Comparison of ENCODE assay signal across 8 cellular contexts in the genomic region with DNA sequence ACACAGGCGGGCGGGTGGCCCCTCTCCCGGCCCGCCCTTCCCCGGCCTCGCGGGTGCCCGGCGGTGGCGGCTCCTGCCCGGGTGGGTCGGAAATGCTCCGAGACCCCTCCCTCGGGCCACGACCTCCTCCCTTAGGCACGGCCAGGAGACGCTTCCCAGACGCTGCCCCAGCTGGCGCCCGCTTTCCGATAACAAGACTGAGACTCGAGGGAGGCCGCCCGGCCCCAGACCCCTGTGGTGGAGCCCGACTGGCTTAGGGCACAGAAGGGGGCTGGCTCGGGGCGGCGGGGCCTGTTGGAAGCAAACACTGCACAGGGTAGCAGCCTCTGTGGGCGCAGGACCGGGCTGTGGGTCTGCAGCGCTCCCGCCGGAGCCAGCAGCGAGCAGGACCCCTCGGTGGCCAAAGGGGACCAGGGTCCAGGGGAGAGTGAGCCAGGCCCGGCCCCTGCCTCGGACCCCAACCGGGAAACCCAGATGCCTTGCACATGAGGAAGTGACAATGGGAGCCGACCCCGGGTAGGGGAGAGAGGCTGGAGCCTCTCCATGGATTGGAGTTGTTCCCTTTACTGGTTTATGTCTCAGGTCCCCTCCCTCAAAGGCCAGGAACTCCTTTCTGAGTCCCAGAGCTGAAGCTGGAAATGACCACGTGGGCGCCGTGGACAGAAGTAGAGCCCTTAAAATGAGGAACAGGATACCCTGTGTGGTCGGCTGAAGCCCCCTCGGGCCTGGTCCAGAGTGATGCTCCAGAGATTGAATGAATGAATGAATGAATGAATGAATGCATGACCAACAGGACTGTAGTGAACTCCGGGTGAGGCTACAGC. TPM values are rescaled to one million over a fixed set of nuclear protein-coding genes. Genes with fewer than 3 reads are reported as not detected.
DNase-seq lines count a peak whose midpoint lies in the region; ATAC-seq and TF ChIP-seq lines count a peak whose summit lies in the region.

No MANE protein-coding gene starts in this region.

- peak overlapping the region; percentile 47 for H3K4me3 Mint-ChIP-seq in endothelial cell (ENCODE audit: unreplicated experiment)
- peak overlapping the region; percentile 53 to 90 (median 82) for H3K4me3 Mint-ChIP-seq in naive B cell

- in situ Hi-C loops in ACHN (cut with HindIII; ENCODE audit: low pct_ligation_motif_present, low pct_unique_long_range_greater_than_20kb, low sequenced_read_pairs): no loop called here

- H3K27me3 Mint-ChIP-seq in endothelial cell (ENCODE audit: unreplicated experiment): peaks cover 10% of the 10 kb centered on the region
- peaks cover 0 to 15% (median 0%) of the 10 kb centered on the region in 3 donors for H3K27me3 Mint-ChIP-seq in naive B cell

- DNase-seq in GM10266 (ENCODE audit: extremely low spot score) (peak; percentile 49), HEK293T (ENCODE audit: extremely low spot score) (peak; percentile 30), OCI-M1 (lab: John Stamatoyannopoulos, UW) (peak; percentile 44), endothelial cell (ENCODE audit: low spot score) (peak; percentile 41), naive B cell (no peak), AG20443 (ENCODE audit: low spot score) (no peak), ACHN (no peak), HCEC 1CT (no peak)

- H3K27ac Mint-ChIP-seq in endothelial cell (ENCODE audit: unreplicated experiment): no peak overlapping the region
- peak overlapping the region in 1 of 6 donors; percentile 90 for H3K27ac Mint-ChIP-seq in naive B cell

- H3K4me1 Mint-ChIP-seq in endothelial cell (ENCODE audit: unreplicated experiment) (no peaks in the 10 kb centered on the region), naive B cell (peaks cover 6 to 11% (median 9%) of the 10 kb centered on the region in 3 donors)

- ATAC-seq in naive B cell (ENCODE audit: low read depth in 2 of 2): peak; percentile 56 to 59

- POLR2A ChIA-PET in HEK293T (lab: Yijun Ruan, JAX): interaction anchor here (1.3 kb wide), 1 partner anchor 33 kb away, joined by 3 read pairs; no protein-coding TSS in a partner anchor

- CTCF ChIA-PET in HEK293T (lab: Yijun Ruan, JAX): no interaction called here

- TF ChIP-seq CTCF in GM10266 (IDR thresholded peaks at IDR 0.05; ENCODE audit: control insufficient read depth, insufficient read depth, low read depth, missing control alignments) (no peak), endothelial cell (IDR thresholded peaks at IDR 0.05; ENCODE audit: unreplicated experiment) (no peak)

- H3K36me3 Mint-ChIP-seq in endothelial cell (ENCODE audit: low read depth, unreplicated experiment) (no peaks in the 10 kb centered on the region), naive B cell (no peaks in the 10 kb centered on the region)

- no peaks in the 10 kb centered on the region for H3K9me3 Mint-ChIP-seq in endothelial cell (ENCODE audit: unreplicated experiment)
- H3K9me3 Mint-ChIP-seq in naive B cell: no peaks in the 10 kb centered on the region

TF ChIP-seq in HEK293T, 16 proteins besides CTCF, POLR2A, EP300 and RAD21:
- TF ChIP-seq NFRKB (IDR thresholded peaks at IDR 0.05) (no peak), FOXA1 (IDR thresholded peaks at IDR 0.05) (no peak), SUZ12 (IDR thresholded peaks at IDR 0.05) (no peak), LEF1 (IDR thresholded peaks at IDR 0.05; ENCODE audit: borderline replicate concordance) (no peak), ARNT (IDR thresholded peaks at IDR 0.05) (no peak), CTBP1 (IDR thresholded peaks at IDR 0.05; ENCODE audit: borderline replicate concordance) (no peak)
- TF ChIP-seq, protein P1, sequence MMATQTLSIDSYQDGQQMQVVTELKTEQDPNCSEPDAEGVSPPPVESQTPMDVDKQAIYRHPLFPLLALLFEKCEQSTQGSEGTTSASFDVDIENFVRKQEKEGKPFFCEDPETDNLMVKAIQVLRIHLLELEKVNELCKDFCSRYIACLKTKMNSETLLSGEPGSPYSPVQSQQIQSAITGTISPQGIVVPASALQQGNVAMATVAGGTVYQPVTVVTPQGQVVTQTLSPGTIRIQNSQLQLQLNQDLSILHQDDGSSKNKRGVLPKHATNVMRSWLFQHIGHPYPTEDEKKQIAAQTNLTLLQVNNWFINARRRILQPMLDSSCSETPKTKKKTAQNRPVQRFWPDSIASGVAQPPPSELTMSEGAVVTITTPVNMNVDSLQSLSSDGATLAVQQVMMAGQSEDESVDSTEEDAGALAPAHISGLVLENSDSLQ (IDR thresholded peaks at IDR 0.05): no peak

RNA-seq across cellular contexts. Expression of a gene that starts 19.8 kb away (rescaled TPM):
- 3.2 TPM for total RNA-seq in endothelial cell (ENCODE audit: unreplicated experiment)
- 10 to 100 TPM; 23.0 to 42.8 (median 35.9) TPM for polyA plus RNA-seq in naive B cell (ENCODE audit: low read depth in 6 of 6)

Comparison
In these comparisons a context has a peak if more than half of its experiments do, and no peak if none do; other contexts are left out.
1. DNase-seq: peak in GM10266 (single experiment), HEK293T (single experiment), OCI-M1 (single experiment) and endothelial cell (single experiment); none in naive B cell (single experiment), AG20443 (single experiment), ACHN (single experiment) and HCEC 1CT (single experiment).